14 cellular contexts compared by ENCODE assay signal in genomic region chr3:13199006-13199776, GRCh38.
DNase-seq lines count a peak whose midpoint lies in the region; ATAC-seq and TF ChIP-seq lines count a peak whose summit lies in the region.
"Had no signal": no experiment of that assay in that cellular context is flagged by ENCODE, and none has a peak within 500 bp of the region (broad histone marks: within the 10 kb centered on the region; RNA-seq: fewer than 3 reads in every experiment).

No MANE protein-coding gene starts in this region.

- peaks cover 4% of the 10 kb centered on the region for H3K4me1 Mint-ChIP-seq in activated T-cell treated with anti-CD3 and anti-CD28 coated beads, Interleukin-2, amount 50 U/mL, for 72 hours (ENCODE audit: low read depth)
- H3K4me1 Mint-ChIP-seq in type B pancreatic cell (ENCODE audit: unreplicated experiment), result peaks cover 6% of the 10 kb centered on the region

- peak; percentile 9 for DNase-seq in activated T-cell treated with anti-CD3 and anti-CD28 coated beads, Interleukin-2, amount 50 U/mL, for 1 hour
- DNase-seq in activated T-cell treated with anti-CD3 and anti-CD28 coated beads, Interleukin-2, amount 50 U/mL, for 72 hours, result no peak
- DNase-seq in left lobe of liver (ENCODE audit: low spot score), result peak; percentile 42
- DNase-seq in posterior vena cava (ENCODE audit: low spot score), result peak; percentile 79
- DNase-seq in stomach, result no peak
- DNase-seq in activated CD8-positive, alpha-beta memory T cell treated with anti-CD3 and anti-CD28 coated beads for 24 hours, result no peak
- DNase-seq in type B pancreatic cell (ENCODE audit: extremely low spot score, unreplicated experiment), result no peak
- DNase-seq: CD4-positive, CD25-positive, alpha-beta regulatory T cell; DMS53; GF-D8; HCEC 1CT; HFFc6 had no signal

- H3K27me3 ChIP-seq in stomach, result peaks cover 0 to 64% (median 14%) of the 10 kb centered on the region in 3 donors

- no peak for TF ChIP-seq POLR2A in stomach (IDR thresholded peaks at IDR 0.05)

- no peaks in the 10 kb centered on the region for H3K36me3 ChIP-seq in stomach

- H3K4me3 Mint-ChIP-seq in activated T-cell treated with anti-CD3 and anti-CD28 coated beads, Interleukin-2, amount 50 U/mL, for 72 hours, result no peak overlapping the region
- H3K4me3 Mint-ChIP-seq in type B pancreatic cell, result no peak overlapping the region
- H3K4me3 Mint-ChIP-seq: CD4-positive, CD25-positive, alpha-beta regulatory T cell; HFFc6 had no signal

- H3K27ac Mint-ChIP-seq in activated T-cell treated with anti-CD3 and anti-CD28 coated beads, Interleukin-2, amount 50 U/mL, for 72 hours, result no peak overlapping the region
- H3K27ac Mint-ChIP-seq in type B pancreatic cell, result no peak overlapping the region
- H3K27ac Mint-ChIP-seq: CD4-positive, CD25-positive, alpha-beta regulatory T cell; HFFc6 had no signal

- WGBS in stomach, 5 donors, result 69 to 74% (median 71%) methylated on average over 20 to 25 of the region's 25 CpGs

- no peak overlapping the region for H3K27ac ChIP-seq in stomach
- H3K27ac ChIP-seq: 22Rv1, HL-60 had no signal

- H3K27me3 Mint-ChIP-seq in activated T-cell treated with anti-CD3 and anti-CD28 coated beads, Interleukin-2, amount 50 U/mL, for 72 hours (ENCODE audit: low read depth), result peaks cover 30% of the 10 kb centered on the region
- H3K27me3 Mint-ChIP-seq in type B pancreatic cell, result peaks cover 32% of the 10 kb centered on the region

- no peaks in the 10 kb centered on the region for H3K9me3 ChIP-seq in stomach

- intact Hi-C loops in posterior vena cava (cut with DNase I) (no loop called here), stomach (cut with DNase I; ENCODE audit: low total_unique reads) (no loop called here)

- ATAC-seq in activated T-cell treated with anti-CD3 and anti-CD28 coated beads, Interleukin-2, amount 50 U/mL, for 72 hours (replicated peaks in 1 of 2), result no peak
- no peak for ATAC-seq in left lobe of liver

- no peaks in the 10 kb centered on the region for H3K9me3 Mint-ChIP-seq in activated T-cell treated with anti-CD3 and anti-CD28 coated beads, Interleukin-2, amount 50 U/mL, for 72 hours
- no peaks in the 10 kb centered on the region for H3K9me3 Mint-ChIP-seq in type B pancreatic cell
- H3K9me3 Mint-ChIP-seq: HFFc6 had no signal

- H3K4me1 ChIP-seq in stomach, result peaks cover 3 to 14% (median 13%) of the 10 kb centered on the region in 4 donors

- TF ChIP-seq CTCF in stomach (IDR thresholded peaks at IDR 0.05) (no peak), type B pancreatic cell (conservative IDR thresholded peaks at IDR 0.05) (no peak)

- no peak overlapping the region for H3K4me3 ChIP-seq in stomach

- H3K36me3 Mint-ChIP-seq in activated T-cell treated with anti-CD3 and anti-CD28 coated beads, Interleukin-2, amount 50 U/mL, for 72 hours (ENCODE audit: insufficient read depth in 2 of 2), result no peaks in the 10 kb centered on the region
- no peaks in the 10 kb centered on the region for H3K36me3 Mint-ChIP-seq in type B pancreatic cell
- H3K36me3 Mint-ChIP-seq: CD4-positive, CD25-positive, alpha-beta regulatory T cell had no signal

- no peak for TF ChIP-seq EP300 in stomach (IDR thresholded peaks at IDR 0.05)

Comparison
In these comparisons a context has a peak if more than half of its experiments do, and no peak if none do; other contexts are left out.
1. DNase-seq: peak in activated T-cell treated with anti-CD3 and anti-CD28 coated beads, Interleukin-2, amount 50 U/mL, for 1 hour (single experiment), left lobe of liver (single experiment) and posterior vena cava (single experiment); none in activated T-cell treated with anti-CD3 and anti-CD28 coated beads, Interleukin-2, amount 50 U/mL, for 72 hours (0 of 2), stomach (single experiment), activated CD8-positive, alpha-beta memory T cell treated with anti-CD3 and anti-CD28 coated beads for 24 hours (single experiment) and type B pancreatic cell (single experiment).